24 cellular contexts compared by ENCODE assay signal in the genomic region with DNA sequence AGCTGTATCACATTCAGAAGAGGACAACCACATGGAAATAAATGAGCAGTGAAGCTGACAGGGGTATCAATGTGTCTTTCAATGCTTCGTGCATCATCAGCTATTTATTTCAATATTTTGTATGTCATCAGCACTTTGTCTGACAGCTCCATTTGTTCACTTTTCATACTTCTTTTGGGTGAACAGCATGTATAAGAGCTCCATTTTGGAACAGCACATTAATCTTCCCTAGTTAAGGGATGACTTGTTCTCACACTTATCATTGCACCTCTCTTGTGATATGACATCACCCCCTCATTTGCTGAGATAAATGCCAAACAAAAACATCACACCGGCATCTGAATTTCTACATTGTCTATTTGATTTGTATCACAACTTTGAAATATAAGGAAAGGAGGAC.
A peak's percentile ranks its signal among the peaks of the same experiment; 100 is the strongest.
DNase-seq lines count a peak whose midpoint lies in the region; ATAC-seq lines count a peak whose summit lies in the region.
"Had no signal": no experiment of that assay in that cellular context is flagged by ENCODE, and none has a peak within 500 bp of the region (broad histone marks: within the 10 kb centered on the region; RNA-seq: fewer than 3 reads in every experiment).

No MANE protein-coding gene starts in this region.

- peaks cover 5% of the 10 kb centered on the region for H3K36me3 Mint-ChIP-seq in T-helper 1 cell treated with Interleukin-12 subunit alpha and Interleukin-12 subunit beta and Interleukin-4 antibody, amounts not matched to agents 30 μg/mL and 1 μg/mL, for 36 hours (ENCODE audit: low read depth)
- H3K36me3 Mint-ChIP-seq in activated naive CD4-positive, alpha-beta T cell treated with anti-CD3 and anti-CD28 coated beads, Interleukin-2, amount 50 U/mL, for 72 hours = peaks cover 0 to 16% of the 10 kb centered on the region in 2 donors
- H3K36me3 Mint-ChIP-seq in activated T-helper 17 cell treated with anti-CD3 and anti-CD28 coated beads, Interleukin-2, amount 50 U/mL, for 72 hours (ENCODE audit: low read depth) = no peaks in the 10 kb centered on the region
- no peaks in the 10 kb centered on the region for H3K36me3 Mint-ChIP-seq in stimulated activated memory B cell treated with anti-CD40 and anti-IgM and Interleukin-4, amounts not matched to agents 10 μg/mL and 1 μg/mL and 100 μg/mL, for 72 hours
- H3K36me3 Mint-ChIP-seq: naive thymus-derived CD8-positive, alpha-beta T cell had no signal

- peaks cover 34% of the 10 kb centered on the region for H3K4me1 Mint-ChIP-seq in T-helper 1 cell treated with Interleukin-12 subunit alpha and Interleukin-12 subunit beta and Interleukin-4 antibody, amounts not matched to agents 30 μg/mL and 1 μg/mL, for 36 hours (ENCODE audit: low read depth)
- peaks cover 16% of the 10 kb centered on the region for H3K4me1 Mint-ChIP-seq in activated T-helper 17 cell treated with anti-CD3 and anti-CD28 coated beads, Interleukin-2, amount 50 U/mL, for 72 hours
- peaks cover 39% of the 10 kb centered on the region for H3K4me1 Mint-ChIP-seq in stimulated activated memory B cell treated with anti-CD40 and anti-IgM and Interleukin-4, amounts not matched to agents 10 μg/mL and 1 μg/mL and 100 μg/mL, for 72 hours

- no peak for DNase-seq in T-helper 1 cell
- DNase-seq in activated naive CD4-positive, alpha-beta T cell treated with anti-CD3 and anti-CD28 coated beads, Interleukin-2, amount 50 U/mL, for 72 hours (ENCODE audit: low spot score in 2 of 2) = no peak
- DNase-seq in activated naive CD4-positive, alpha-beta T cell (lab: John Stamatoyannopoulos, UW) = no peak
- no peak for DNase-seq in NCI-H226
- no peak for DNase-seq in NCI-H748 treated with DMSO at 0.1 percent for 48 hours (lab: John Stamatoyannopoulos, UW)
- DNase-seq: aorta; DMS153; effector CD4-positive, alpha-beta T cell; H9; hippocampal formation; naive thymus-derived CD8-positive, alpha-beta T cell; NCI-H1417 treated with DMSO at 0.1 percent for 48 hours; NCI-H2029 treated with DMSO at 0.1 percent for 48 hours; NCI-H526; NK-92 treated with Interleukin-12 subunit alpha and Interleukin-12 subunit beta, amount 100 ng/mL, for 24 hours; occipital lobe; Right ventricle myocardium superior; transverse colon had no signal

- H3K27me3 Mint-ChIP-seq in T-helper 1 cell treated with Interleukin-12 subunit alpha and Interleukin-12 subunit beta and Interleukin-4 antibody, amounts not matched to agents 30 μg/mL and 1 μg/mL, for 36 hours (ENCODE audit: low read depth) = no peaks in the 10 kb centered on the region
- H3K27me3 Mint-ChIP-seq in activated T-helper 17 cell treated with anti-CD3 and anti-CD28 coated beads, Interleukin-2, amount 50 U/mL, for 72 hours = no peaks in the 10 kb centered on the region
- no peaks in the 10 kb centered on the region for H3K27me3 Mint-ChIP-seq in stimulated activated memory B cell treated with anti-CD40 and anti-IgM and Interleukin-4, amounts not matched to agents 10 μg/mL and 1 μg/mL and 100 μg/mL, for 72 hours

- peaks cover 7% of the 10 kb centered on the region for H3K9me3 Mint-ChIP-seq in T-helper 1 cell treated with Interleukin-12 subunit alpha and Interleukin-12 subunit beta and Interleukin-4 antibody, amounts not matched to agents 30 μg/mL and 1 μg/mL, for 36 hours
- H3K9me3 Mint-ChIP-seq in activated naive CD4-positive, alpha-beta T cell treated with anti-CD3 and anti-CD28 coated beads, Interleukin-2, amount 50 U/mL, for 72 hours = no peaks in the 10 kb centered on the region
- H3K9me3 Mint-ChIP-seq in activated T-helper 17 cell treated with anti-CD3 and anti-CD28 coated beads, Interleukin-2, amount 50 U/mL, for 72 hours = no peaks in the 10 kb centered on the region
- no peaks in the 10 kb centered on the region for H3K9me3 Mint-ChIP-seq in stimulated activated memory B cell treated with anti-CD40 and anti-IgM and Interleukin-4, amounts not matched to agents 10 μg/mL and 1 μg/mL and 100 μg/mL, for 72 hours
- H3K9me3 Mint-ChIP-seq: naive thymus-derived CD8-positive, alpha-beta T cell had no signal

- H3K27ac Mint-ChIP-seq in T-helper 1 cell treated with Interleukin-12 subunit alpha and Interleukin-12 subunit beta and Interleukin-4 antibody, amounts not matched to agents 30 μg/mL and 1 μg/mL, for 36 hours = peak overlapping the region; percentile 42
- peak overlapping the region; percentile 23 to 91 for H3K27ac Mint-ChIP-seq in activated naive CD4-positive, alpha-beta T cell treated with anti-CD3 and anti-CD28 coated beads, Interleukin-2, amount 50 U/mL, for 72 hours
- peak overlapping the region; percentile 62 for H3K27ac Mint-ChIP-seq in activated T-helper 17 cell treated with anti-CD3 and anti-CD28 coated beads, Interleukin-2, amount 50 U/mL, for 72 hours
- peak overlapping the region; percentile 88 for H3K27ac Mint-ChIP-seq in stimulated activated memory B cell treated with anti-CD40 and anti-IgM and Interleukin-4, amounts not matched to agents 10 μg/mL and 1 μg/mL and 100 μg/mL, for 72 hours
- H3K27ac Mint-ChIP-seq: H9 had no signal

- no peak overlapping the region for H3K4me3 Mint-ChIP-seq in T-helper 1 cell treated with Interleukin-12 subunit alpha and Interleukin-12 subunit beta and Interleukin-4 antibody, amounts not matched to agents 30 μg/mL and 1 μg/mL, for 36 hours
- peak overlapping the region; percentile 40 for H3K4me3 Mint-ChIP-seq in activated T-helper 17 cell treated with anti-CD3 and anti-CD28 coated beads, Interleukin-2, amount 50 U/mL, for 72 hours
- H3K4me3 Mint-ChIP-seq in stimulated activated memory B cell treated with anti-CD40 and anti-IgM and Interleukin-4, amounts not matched to agents 10 μg/mL and 1 μg/mL and 100 μg/mL, for 72 hours = no peak overlapping the region
- H3K4me3 Mint-ChIP-seq: H9; naive thymus-derived CD8-positive, alpha-beta T cell had no signal

- peak in 1 of 2 donors; percentile 47 for ATAC-seq in activated naive CD4-positive, alpha-beta T cell treated with anti-CD3 and anti-CD28 coated beads, Interleukin-2, amount 50 U/mL, for 72 hours
- peak; percentile 25 for ATAC-seq in activated T-helper 17 cell treated with anti-CD3 and anti-CD28 coated beads, Interleukin-2, amount 50 U/mL, for 72 hours (replicated peaks)
- no peak for ATAC-seq in stimulated activated memory B cell treated with anti-CD40 and anti-IgM and Interleukin-4, amounts not matched to agents 10 μg/mL and 1 μg/mL and 100 μg/mL, for 72 hours
- ATAC-seq: naive thymus-derived CD8-positive, alpha-beta T cell; Panc1; sciatic nerve; SK-N-SH treated with all-trans-retinoic acid at 6 μM for 48 hours had no signal
